13 cellular contexts compared by ENCODE assay signal in the genomic region with DNA sequence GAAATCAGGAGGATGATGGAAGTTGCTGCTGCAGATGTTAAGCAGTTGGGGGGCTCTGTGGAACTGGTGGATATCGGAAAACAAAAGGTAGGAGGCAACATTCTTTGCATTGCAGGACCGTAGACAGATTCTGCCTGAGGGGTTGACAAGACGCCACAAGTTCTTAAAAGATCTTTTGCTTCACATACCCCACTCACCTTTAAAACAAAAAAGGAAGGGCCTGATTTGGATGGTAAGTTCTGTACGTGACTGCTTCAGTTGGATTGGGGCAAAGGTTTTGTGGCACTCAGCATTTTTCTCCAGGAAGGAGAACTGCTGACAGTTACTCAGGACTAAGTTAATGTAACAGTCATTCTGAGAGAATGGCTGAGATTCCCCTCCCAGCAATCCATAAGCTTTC. TPM values are rescaled to one million over a fixed set of nuclear protein-coding genes. Genes with fewer than 3 reads are reported as not detected.
A peak's percentile ranks its signal among the peaks of the same experiment; 100 is the strongest.
DNase-seq lines count a peak whose midpoint lies in the region; ATAC-seq and TF ChIP-seq lines count a peak whose summit lies in the region.
"Had no signal": no experiment of that assay in that cellular context is flagged by ENCODE, and none has a peak within 500 bp of the region (broad histone marks: within the 10 kb centered on the region; RNA-seq: fewer than 3 reads in every experiment).

No MANE protein-coding gene starts in this region.

- H3K4me1 ChIP-seq in right lobe of liver (peaks cover 0 to 54% (median 22%) of the 10 kb centered on the region in 4 donors), testis (peaks cover 19% of the 10 kb centered on the region)

- TF ChIP-seq CTCF in right lobe of liver (IDR thresholded peaks at IDR 0.05) (no peak), testis (IDR thresholded peaks at IDR 0.05) (no peak)

- H3K36me3 ChIP-seq in right lobe of liver (peaks cover 11 to 34% (median 23%) of the 10 kb centered on the region in 4 donors), testis (ENCODE audit: low read depth, missing control alignments) (no peaks in the 10 kb centered on the region)

- H3K27me3 ChIP-seq in right lobe of liver (no peaks in the 10 kb centered on the region), testis (no peaks in the 10 kb centered on the region)

- H3K27me3 Mint-ChIP-seq in activated CD4-positive, alpha-beta T cell treated with anti-CD3 and anti-CD28 coated beads for 36 hours = no peaks in the 10 kb centered on the region
- no peaks in the 10 kb centered on the region for H3K27me3 Mint-ChIP-seq in activated naive CD8-positive, alpha-beta T cell treated with anti-CD3 and anti-CD28 coated beads for 36 hours
- no peaks in the 10 kb centered on the region for H3K27me3 Mint-ChIP-seq in stimulated activated naive CD8-positive, alpha-beta T cell treated with anti-CD3 and anti-CD28 coated beads, Interleukin-15, amount 100 ng/mL, for 72 hours

- H3K27ac Mint-ChIP-seq in activated CD4-positive, alpha-beta T cell treated with anti-CD3 and anti-CD28 coated beads for 36 hours = peak overlapping the region; percentile 83
- peak overlapping the region; percentile 81 for H3K27ac Mint-ChIP-seq in activated naive CD8-positive, alpha-beta T cell treated with anti-CD3 and anti-CD28 coated beads for 36 hours
- no peak overlapping the region for H3K27ac Mint-ChIP-seq in stimulated activated naive CD8-positive, alpha-beta T cell treated with anti-CD3 and anti-CD28 coated beads, Interleukin-15, amount 100 ng/mL, for 72 hours

- H3K9me3 ChIP-seq in right lobe of liver (no peaks in the 10 kb centered on the region), testis (no peaks in the 10 kb centered on the region)
- H3K9me3 ChIP-seq: mucosa of descending colon had no signal

- DNase-seq in activated CD4-positive, alpha-beta T cell treated with anti-CD3 and anti-CD28 coated beads for 36 hours = no peak
- DNase-seq in activated CD4-positive, alpha-beta T cell treated with anti-CD3 and anti-CD28 coated beads, Interleukin-2, amount 50 U/mL, for 48 hours = no peak
- DNase-seq in activated naive CD8-positive, alpha-beta T cell treated with anti-CD3 and anti-CD28 coated beads for 36 hours = no peak
- DNase-seq in right lobe of liver (no peak), testis (no peak), NCI-H1105 treated with DMSO at 0.1 percent for 48 hours (lab: John Stamatoyannopoulos, UW) (no peak)
- no peak for DNase-seq in stimulated activated naive CD8-positive, alpha-beta T cell treated with anti-CD3 and anti-CD28 coated beads, Interleukin-15, amount 100 ng/mL, for 72 hours
- DNase-seq: activated effector memory CD4-positive, alpha-beta T cell treated with Interleukin-2 at 50 U/mL for 16 hours; mucosa of descending colon; NCI-H2081 had no signal

- H3K27ac ChIP-seq in right lobe of liver (peak overlapping the region; percentile 91 to 96 (median 92)), testis (peak overlapping the region; percentile 6 to 68)

- H3K36me3 Mint-ChIP-seq in activated CD4-positive, alpha-beta T cell treated with anti-CD3 and anti-CD28 coated beads for 36 hours (ENCODE audit: low read depth) = peaks cover 46% of the 10 kb centered on the region
- H3K36me3 Mint-ChIP-seq in activated naive CD8-positive, alpha-beta T cell treated with anti-CD3 and anti-CD28 coated beads for 36 hours = peaks cover 54% of the 10 kb centered on the region

- POLR2A ChIA-PET in activated CD4-positive, alpha-beta T cell treated with anti-CD3 and anti-CD28 coated beads for 36 hours (lab: Charles Lee) = no interaction called here

- H3K4me3 Mint-ChIP-seq in activated CD4-positive, alpha-beta T cell treated with anti-CD3 and anti-CD28 coated beads for 36 hours = no peak overlapping the region
- peak overlapping the region; percentile 83 for H3K4me3 Mint-ChIP-seq in activated naive CD8-positive, alpha-beta T cell treated with anti-CD3 and anti-CD28 coated beads for 36 hours
- no peak overlapping the region for H3K4me3 Mint-ChIP-seq in stimulated activated naive CD8-positive, alpha-beta T cell treated with anti-CD3 and anti-CD28 coated beads, Interleukin-15, amount 100 ng/mL, for 72 hours

- 43% methylated on average over 3 of the region's 4 CpGs for WGBS in right lobe of liver (ENCODE audit: insufficient coverage, low coverage, low lambda C conversion rate, missing lambda C conversion rate)
- 63 to 68% methylated on average over 4 of the region's 4 CpGs for WGBS in testis, 2 donors

- CTCF ChIA-PET in activated CD4-positive, alpha-beta T cell treated with anti-CD3 and anti-CD28 coated beads for 36 hours (lab: Charles Lee) = no interaction called here

- intact Hi-C loops in activated CD4-positive, alpha-beta T cell treated with anti-CD3 and anti-CD28 coated beads for 36 hours (cut with DNase I, micrococcal nuclease) = no loop called here
- intact Hi-C loops in right lobe of liver (cut with DNase I) = no loop called here
- intact Hi-C loops in testis (cut with DNase I; ENCODE audit: low total_unique reads) = no loop called here

- no peak for ATAC-seq in activated CD4-positive, alpha-beta T cell treated with anti-CD3 and anti-CD28 coated beads for 36 hours
- ATAC-seq in right lobe of liver (peak; percentile 8 to 37 (median 22)), HG03439 (IDR thresholded peaks at IDR 0.05; ENCODE audit: unreplicated experiment) (no peak)
- ATAC-seq in stimulated activated naive CD8-positive, alpha-beta T cell treated with anti-CD3 and anti-CD28 coated beads, Interleukin-15, amount 100 ng/mL, for 72 hours = no peak
- ATAC-seq: mucosa of descending colon had no signal

- H3K9me3 Mint-ChIP-seq in activated CD4-positive, alpha-beta T cell treated with anti-CD3 and anti-CD28 coated beads for 36 hours (ENCODE audit: low read depth) = no peaks in the 10 kb centered on the region
- H3K9me3 Mint-ChIP-seq in activated naive CD8-positive, alpha-beta T cell treated with anti-CD3 and anti-CD28 coated beads for 36 hours = no peaks in the 10 kb centered on the region
- no peaks in the 10 kb centered on the region for H3K9me3 Mint-ChIP-seq in stimulated activated naive CD8-positive, alpha-beta T cell treated with anti-CD3 and anti-CD28 coated beads, Interleukin-15, amount 100 ng/mL, for 72 hours

- H3K4me3 ChIP-seq in right lobe of liver (peak overlapping the region; percentile 12 to 30 (median 19)), testis (no peak overlapping the region)
- H3K4me3 ChIP-seq: mucosa of descending colon had no signal

- peaks cover 45% of the 10 kb centered on the region for H3K4me1 Mint-ChIP-seq in activated CD4-positive, alpha-beta T cell treated with anti-CD3 and anti-CD28 coated beads for 36 hours
- H3K4me1 Mint-ChIP-seq in activated naive CD8-positive, alpha-beta T cell treated with anti-CD3 and anti-CD28 coated beads for 36 hours = peaks cover 38% of the 10 kb centered on the region
- H3K4me1 Mint-ChIP-seq in stimulated activated naive CD8-positive, alpha-beta T cell treated with anti-CD3 and anti-CD28 coated beads, Interleukin-15, amount 100 ng/mL, for 72 hours = peaks cover 45% of the 10 kb centered on the region

- no peak for TF ChIP-seq POLR2A in right lobe of liver (IDR thresholded peaks at IDR 0.05)
- no peak for TF ChIP-seq POLR2A in testis (IDR thresholded peaks at IDR 0.05)

RNA-seq across cellular contexts. Expression of a gene that starts 5.2 kb away (rescaled TPM):
- 100 to 1,000 TPM; 128 to 146 TPM for total RNA-seq in activated CD4-positive, alpha-beta T cell treated with anti-CD3 and anti-CD28 coated beads for 36 hours
- 100 to 1,000 TPM; 201 to 207 TPM for total RNA-seq in activated naive CD8-positive, alpha-beta T cell treated with anti-CD3 and anti-CD28 coated beads for 36 hours
- 100 to 1,000 TPM; 178 to 367 (median 230) TPM for total RNA-seq in right lobe of liver
- 10 to 100 TPM; 72.0 to 84.5 TPM for total RNA-seq in testis
- polyA plus RNA-seq in testis (ENCODE audit: insufficient read depth, low read depth, low replicate concordance) = 74.4 TPM

RNA-seq across cellular contexts. Expression of a gene that starts 32.9 kb away (rescaled TPM):
- not detected for total RNA-seq in activated CD4-positive, alpha-beta T cell treated with anti-CD3 and anti-CD28 coated beads for 36 hours
- total RNA-seq in activated naive CD8-positive, alpha-beta T cell treated with anti-CD3 and anti-CD28 coated beads for 36 hours = not detected
- total RNA-seq in right lobe of liver = 10 to 100 TPM; 10.4 to 61.4 (median 28.4) TPM
- total RNA-seq in testis = 1 to 10 TPM in 1 of 2 donors, under 1 TPM in 1; 0.31 to 1.3 TPM
- 0.40 TPM for polyA plus RNA-seq in testis (ENCODE audit: insufficient read depth, low read depth, low replicate concordance)
- total RNA-seq: A673, fibroblast of lung had no signal
- polyA plus RNA-seq: fibroblast of lung had no signal

RNA-seq across cellular contexts. Expression of a gene that starts 44.3 kb away (rescaled TPM):
- not detected for total RNA-seq in activated CD4-positive, alpha-beta T cell treated with anti-CD3 and anti-CD28 coated beads for 36 hours
- total RNA-seq in activated naive CD8-positive, alpha-beta T cell treated with anti-CD3 and anti-CD28 coated beads for 36 hours = not detected
- total RNA-seq in right lobe of liver (under 1 TPM in 3 of 6 experiments, not detected in 3; 0.06 to 0.37 (median 0.20) TPM), testis (10 to 100 TPM; 16.2 to 17.0 TPM)
- polyA plus RNA-seq in testis (ENCODE audit: insufficient read depth, low read depth, low replicate concordance) = 9.3 TPM
- total RNA-seq: A673, fibroblast of lung had no signal
- polyA plus RNA-seq: fibroblast of lung had no signal

Comparison
In these comparisons a context has a peak if more than half of its experiments do, and no peak if none do; other contexts are left out.
1. ATAC-seq: peak in right lobe of liver (4 of 4); none in activated CD4-positive, alpha-beta T cell treated with anti-CD3 and anti-CD28 coated beads for 36 hours (single experiment), HG03439 (single experiment) and stimulated activated naive CD8-positive, alpha-beta T cell treated with anti-CD3 and anti-CD28 coated beads, Interleukin-15, amount 100 ng/mL, for 72 hours (single experiment).
2. H3K27ac Mint-ChIP-seq: peak in activated CD4-positive, alpha-beta T cell treated with anti-CD3 and anti-CD28 coated beads for 36 hours (single experiment) and activated naive CD8-positive, alpha-beta T cell treated with anti-CD3 and anti-CD28 coated beads for 36 hours (single experiment); none in stimulated activated naive CD8-positive, alpha-beta T cell treated with anti-CD3 and anti-CD28 coated beads, Interleukin-15, amount 100 ng/mL, for 72 hours (0 of 2).
3. H3K4me3 ChIP-seq: peak in right lobe of liver (3 of 3); none in testis (0 of 2).
4. RNA of a gene that starts 32.9 kb away (total RNA-seq): 10.4 to 61.4 TPM in right lobe of liver; 0.31 to 1.3 TPM in testis, not detected in activated CD4-positive, alpha-beta T cell treated with anti-CD3 and anti-CD28 coated beads for 36 hours and not detected in activated naive CD8-positive, alpha-beta T cell treated with anti-CD3 and anti-CD28 coated beads for 36 hours; every median in the first group is over 4 times any median in the second.
5. RNA of a gene that starts 44.3 kb away (total RNA-seq): 16.2 to 17.0 TPM in testis; 0.06 to 0.37 TPM in right lobe of liver, not detected in activated CD4-positive, alpha-beta T cell treated with anti-CD3 and anti-CD28 coated beads for 36 hours and not detected in activated naive CD8-positive, alpha-beta T cell treated with anti-CD3 and anti-CD28 coated beads for 36 hours; every median in the first group is over 10 times any median in the second.